Comparison of ENCODE assay signal across 11 cellular contexts in genomic region chr5:96733771-96734498, GRCh38.
DNase-seq lines count a peak whose midpoint lies in the region; ATAC-seq and TF ChIP-seq lines count a peak whose summit lies in the region.
"Had no signal": no experiment of that assay in that cellular context is flagged by ENCODE, and none has a peak within 500 bp of the region (broad histone marks: within the 10 kb centered on the region; RNA-seq: fewer than 3 reads in every experiment).

No MANE protein-coding gene starts in this region.

- intact Hi-C loops in Right ventricle myocardium superior (cut with DNase I) = no loop called here

- DNase-seq in Right ventricle myocardium superior = no peak
- DNase-seq in right atrium auricular region (ENCODE audit: low spot score) = no peak
- no peak for DNase-seq in activated CD4-positive, alpha-beta memory T cell treated with anti-CD3 and anti-CD28 coated beads, Interleukin-2, amount 10 ng/mL, durations not matched to agents 7 days and 5 days
- DNase-seq in kidney tubule cell (ENCODE audit: low spot score) = peak; percentile 80
- no peak for DNase-seq in GM03348 (ENCODE audit: low spot score)
- DNase-seq: activated effector memory CD4-positive, alpha-beta T cell treated with Interleukin-2 at 50 U/mL for 16 hours; NCI-H2081 treated with DMSO at 0.1 percent for 48 hours; stomach had no signal

- ATAC-seq in Right ventricle myocardium superior (ENCODE audit: poor library complexity) (peak; percentile 47), GM21447 (IDR thresholded peaks at IDR 0.05; ENCODE audit: unreplicated experiment) (no peak), GM21526 (IDR thresholded peaks at IDR 0.05; ENCODE audit: low FRiP score, unreplicated experiment) (no peak), GM18520 (IDR thresholded peaks at IDR 0.05; ENCODE audit: unreplicated experiment) (no peak)

- no peaks in the 10 kb centered on the region for H3K27me3 ChIP-seq in right atrium auricular region
- H3K27me3 ChIP-seq: stomach had no signal

- TF ChIP-seq CTCF in right atrium auricular region (IDR thresholded peaks at IDR 0.05) = no peak

- no peak overlapping the region for H3K27ac ChIP-seq in right atrium auricular region
- H3K27ac ChIP-seq: stomach had no signal

- no peaks in the 10 kb centered on the region for H3K9me3 ChIP-seq in right atrium auricular region
- H3K9me3 ChIP-seq: stomach had no signal

- no peak overlapping the region for H3K4me3 ChIP-seq in right atrium auricular region
- H3K4me3 ChIP-seq: stomach had no signal

- H3K27me3 Mint-ChIP-seq in activated CD4-positive, alpha-beta memory T cell treated with anti-CD3 and anti-CD28 coated beads, Interleukin-2, amount 10 ng/mL, durations not matched to agents 7 days and 5 days = no peaks in the 10 kb centered on the region

- no peaks in the 10 kb centered on the region for H3K9me3 Mint-ChIP-seq in activated CD4-positive, alpha-beta memory T cell treated with anti-CD3 and anti-CD28 coated beads, Interleukin-2, amount 10 ng/mL, durations not matched to agents 7 days and 5 days

- CTCF ChIA-PET in activated CD4-positive, alpha-beta memory T cell treated with anti-CD3 and anti-CD28 coated beads, Interleukin-2, amount 10 ng/mL, durations not matched to agents 7 days and 5 days (lab: Charles Lee) = interaction anchor here (0.9 kb wide), 1 partner anchor 120 kb away, joined by 3 read pairs; no protein-coding TSS in a partner anchor

- peaks cover 37% of the 10 kb centered on the region for H3K36me3 ChIP-seq in right atrium auricular region

- H3K4me1 ChIP-seq in right atrium auricular region = peaks cover 0 to 26% of the 10 kb centered on the region in 2 donors

- H3K27ac Mint-ChIP-seq in activated CD4-positive, alpha-beta memory T cell treated with anti-CD3 and anti-CD28 coated beads, Interleukin-2, amount 10 ng/mL, durations not matched to agents 7 days and 5 days = peak overlapping the region; percentile 1

- peaks cover 65% of the 10 kb centered on the region for H3K36me3 Mint-ChIP-seq in activated CD4-positive, alpha-beta memory T cell treated with anti-CD3 and anti-CD28 coated beads, Interleukin-2, amount 10 ng/mL, durations not matched to agents 7 days and 5 days (ENCODE audit: low read depth)

- H3K4me1 Mint-ChIP-seq in activated CD4-positive, alpha-beta memory T cell treated with anti-CD3 and anti-CD28 coated beads, Interleukin-2, amount 10 ng/mL, durations not matched to agents 7 days and 5 days = peaks cover 5% of the 10 kb centered on the region

- POLR2A ChIA-PET in activated CD4-positive, alpha-beta memory T cell treated with anti-CD3 and anti-CD28 coated beads, Interleukin-2, amount 10 ng/mL, durations not matched to agents 7 days and 5 days (lab: Charles Lee) = no interaction called here

- H3K4me3 Mint-ChIP-seq in activated CD4-positive, alpha-beta memory T cell treated with anti-CD3 and anti-CD28 coated beads, Interleukin-2, amount 10 ng/mL, durations not matched to agents 7 days and 5 days = no peak overlapping the region
